In genomic region chr7:94244760-94245159, GRCh38 we compare ENCODE assay signal across 16 cellular contexts.
"Had no signal": no experiment of that assay in that cellular context is flagged by ENCODE, and none has a peak within 500 bp of the region (broad histone marks: within the 10 kb centered on the region; RNA-seq: fewer than 3 reads in every experiment).

No MANE protein-coding gene starts in this region.

- DNase-seq: activated CD4-positive, alpha-beta T cell treated with anti-CD3 and anti-CD28 coated beads for 36 hours; activated CD4-positive, alpha-beta T cell treated with anti-CD3 and anti-CD28 coated beads, Interleukin-2, amount 50 U/mL, for 48 hours; body of pancreas; central memory CD4-positive, alpha-beta T cell; colonic mucosa; glutamatergic neuron; hippocampal formation; islet precursor cell; left colon; stimulated activated CD4-positive, alpha-beta T cell treated with anti-CD3 and anti-CD28 coated beads, Interleukin-4, amount 100 ng/mL, for 4 hours; testis had no signal

- H3K4me3 ChIP-seq: body of pancreas, colonic mucosa, lung, testis had no signal

- ATAC-seq: activated CD4-positive, alpha-beta T cell treated with anti-CD3 and anti-CD28 coated beads for 36 hours; body of pancreas; left colon; natural killer cell treated with Interleukin-12 subunit alpha and Interleukin-12 subunit beta and Interleukin-15 and Interleukin-18, amount 100 ng/mL, for 72 hours; sciatic nerve; stimulated activated memory B cell treated with anti-CD40 and anti-IgM and Interleukin-4, amounts not matched to agents 10 μg/mL and 1 μg/mL and 100 μg/mL, for 72 hours; WTC11 had no signal
